ENCODE assay signal across 10 cellular contexts in the genomic region with DNA sequence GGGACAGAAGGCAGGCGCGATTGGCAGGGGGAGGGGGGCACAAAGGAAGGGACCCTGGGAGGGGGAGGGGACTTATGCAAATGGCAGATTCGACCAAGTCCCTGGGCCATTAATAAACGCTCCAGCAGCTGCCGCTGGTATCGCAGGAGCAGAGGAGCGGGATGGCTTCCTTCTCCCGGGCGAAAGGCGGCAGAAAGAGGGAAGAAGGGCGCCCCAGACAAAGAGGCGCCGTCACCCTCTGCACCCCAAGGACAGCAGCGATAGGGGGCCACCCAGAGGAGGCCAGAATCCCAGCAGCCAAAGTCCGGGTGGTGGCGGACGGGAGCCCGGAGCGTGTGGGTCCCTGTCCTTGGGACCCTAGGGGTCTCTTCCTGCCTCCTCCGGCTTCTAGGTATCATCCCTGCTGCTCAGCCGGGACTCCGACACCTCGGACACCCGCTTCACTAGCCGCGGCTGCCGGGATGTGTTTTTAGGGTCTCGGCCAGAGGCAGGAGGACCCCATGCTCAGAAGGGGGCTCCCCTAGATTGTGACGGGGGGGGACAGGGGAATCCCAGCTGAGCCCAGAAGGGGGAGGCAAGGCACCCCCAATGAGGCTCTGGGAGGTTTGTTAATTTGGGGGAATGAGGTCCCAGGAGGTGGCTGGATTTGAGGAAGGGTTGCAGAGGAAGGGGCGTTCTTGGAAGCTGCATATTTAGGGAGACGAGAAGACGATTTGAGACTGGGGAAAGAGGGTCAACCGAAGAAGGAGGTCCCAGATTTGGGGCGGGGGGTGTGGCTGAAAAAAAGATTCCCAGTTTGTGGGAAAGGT. TPM values are rescaled to one million over a fixed set of nuclear protein-coding genes. Genes with fewer than 3 reads are reported as not detected.
DNase-seq lines count a peak whose midpoint lies in the region; ATAC-seq lines count a peak whose summit lies in the region.
"Had no signal": no experiment of that assay in that cellular context is flagged by ENCODE, and none has a peak within 500 bp of the region (broad histone marks: within the 10 kb centered on the region; RNA-seq: fewer than 3 reads in every experiment).

No MANE protein-coding gene starts in this region.

- H3K4me3 Mint-ChIP-seq in CD4-positive, CD25-positive, alpha-beta regulatory T cell, result peak overlapping the region; percentile 15 to 82 (median 74)
- H3K4me3 Mint-ChIP-seq in IgD-negative memory B cell, result peak overlapping the region; percentile 54 to 87 (median 80)
- peak overlapping the region; percentile 74 for H3K4me3 Mint-ChIP-seq in activated naive CD8-positive, alpha-beta T cell treated with anti-CD3 and anti-CD28 coated beads for 36 hours

- no peak overlapping the region for H3K27ac Mint-ChIP-seq in CD4-positive, CD25-positive, alpha-beta regulatory T cell
- H3K27ac Mint-ChIP-seq in IgD-negative memory B cell, result peak overlapping the region; percentile 72 to 95 (median 75)
- peak overlapping the region; percentile 20 for H3K27ac Mint-ChIP-seq in activated naive CD8-positive, alpha-beta T cell treated with anti-CD3 and anti-CD28 coated beads for 36 hours

- H3K4me1 Mint-ChIP-seq in CD4-positive, CD25-positive, alpha-beta regulatory T cell, result peaks cover 0 to 33% (median 7%) of the 10 kb centered on the region in 4 donors
- peaks cover 14 to 17% (median 16%) of the 10 kb centered on the region in 3 donors for H3K4me1 Mint-ChIP-seq in IgD-negative memory B cell
- peaks cover 16% of the 10 kb centered on the region for H3K4me1 Mint-ChIP-seq in activated naive CD8-positive, alpha-beta T cell treated with anti-CD3 and anti-CD28 coated beads for 36 hours

- no peak overlapping the region for H3K27ac ChIP-seq in CD4-positive, CD25-positive, alpha-beta regulatory T cell (ENCODE audit: insufficient read depth, low read length, poor library complexity, severe bottlenecking)
- H3K27ac ChIP-seq in mesenchymal stem cell (ENCODE audit: low read length, poor library complexity, severe bottlenecking), result no peak overlapping the region

- no peak overlapping the region for H3K14ac ChIP-seq in mesenchymal stem cell (ENCODE audit: low read length in 2 of 2)

- no peak overlapping the region for H4K8ac ChIP-seq in mesenchymal stem cell (ENCODE audit: low read length)

- H3K4ac ChIP-seq in mesenchymal stem cell (ENCODE audit: low read depth in 1 of 2, low read length in 2 of 2), result no peak overlapping the region

- H3K9me3 Mint-ChIP-seq in CD4-positive, CD25-positive, alpha-beta regulatory T cell, result peaks cover 0 to 6% (median 0%) of the 10 kb centered on the region in 7 donors
- peaks cover 0 to 1% (median 0%) of the 10 kb centered on the region in 3 donors for H3K9me3 Mint-ChIP-seq in IgD-negative memory B cell
- H3K9me3 Mint-ChIP-seq in activated naive CD8-positive, alpha-beta T cell treated with anti-CD3 and anti-CD28 coated beads for 36 hours, result no peaks in the 10 kb centered on the region

- peak overlapping the region; percentile 95 for H3K4me2 ChIP-seq in mesenchymal stem cell (ENCODE audit: low read length, poor library complexity, severe bottlenecking)

- peaks cover 15% of the 10 kb centered on the region for H3K4me1 ChIP-seq in CD4-positive, CD25-positive, alpha-beta regulatory T cell (ENCODE audit: control insufficient read depth, insufficient read depth, low read length, poor library complexity, severe bottlenecking)
- H3K4me1 ChIP-seq in mesenchymal stem cell (ENCODE audit: control insufficient read depth, insufficient read depth, low read depth, low read length), result peaks cover 23% of the 10 kb centered on the region

- H3K9me3 ChIP-seq in CD4-positive, CD25-positive, alpha-beta regulatory T cell (ENCODE audit: control insufficient read depth in 2 of 2, low read length in 2 of 2), result no peaks in the 10 kb centered on the region
- no peaks in the 10 kb centered on the region for H3K9me3 ChIP-seq in mesenchymal stem cell (ENCODE audit: control insufficient read depth, low read length)

- ATAC-seq in CD4-positive, CD25-positive, alpha-beta regulatory T cell (ENCODE audit: low read depth in 2 of 2), result no peak
- ATAC-seq in GM21529 (IDR thresholded peaks at IDR 0.05; ENCODE audit: unreplicated experiment), result no peak

- H2BK5ac ChIP-seq in mesenchymal stem cell (ENCODE audit: low read depth, low read length, poor library complexity, severe bottlenecking), result no peak overlapping the region

- DNase-seq in CD4-positive, CD25-positive, alpha-beta regulatory T cell, result no peak
- DNase-seq in activated naive CD8-positive, alpha-beta T cell treated with anti-CD3 and anti-CD28 coated beads for 36 hours, result no peak
- no peak for DNase-seq in mesenchymal stem cell
- no peak for DNase-seq in NCI-H345 treated with DMSO at 0.1 percent for 48 hours (lab: John Stamatoyannopoulos, UW; ENCODE audit: unreplicated experiment)
- no peak for DNase-seq in activated naive CD4-positive, alpha-beta T cell treated with anti-CD3 and anti-CD28 coated beads, Interleukin-2, amount 50 U/mL, for 16 hours
- DNase-seq in NCI-H2107 treated with DMSO at 0.1 percent for 48 hours (lab: John Stamatoyannopoulos, UW; ENCODE audit: unreplicated experiment), result no peak
- DNase-seq: foreskin melanocyte, SW 1271 had no signal

- H3K79me1 ChIP-seq in mesenchymal stem cell (replicated peaks; ENCODE audit: low read length, poor library complexity, severe bottlenecking), result no peaks in the 10 kb centered on the region

- H4K91ac ChIP-seq in mesenchymal stem cell (ENCODE audit: low read length), result no peak overlapping the region

- H3K27me3 ChIP-seq in CD4-positive, CD25-positive, alpha-beta regulatory T cell (ENCODE audit: control insufficient read depth, insufficient read depth, low read length), result peaks cover 5% of the 10 kb centered on the region
- peaks cover 53 to 54% of the 10 kb centered on the region in 2 experiments for H3K27me3 ChIP-seq in mesenchymal stem cell (ENCODE audit: control insufficient read depth in 1 of 2, insufficient read depth in 1 of 2, low read length in 2 of 2)

- H3K4me3 ChIP-seq in CD4-positive, CD25-positive, alpha-beta regulatory T cell (ENCODE audit: low read depth, low read length), result no peak overlapping the region
- H3K4me3 ChIP-seq in mesenchymal stem cell (ENCODE audit: insufficient read depth in 1 of 2, low read depth in 1 of 2, low read length in 2 of 2), result no peak overlapping the region

- peaks cover 57% of the 10 kb centered on the region for H3K27me3 Mint-ChIP-seq in CD4-positive, CD25-positive, alpha-beta regulatory T cell
- peaks cover 51% of the 10 kb centered on the region for H3K27me3 Mint-ChIP-seq in IgD-negative memory B cell
- H3K27me3 Mint-ChIP-seq in activated naive CD8-positive, alpha-beta T cell treated with anti-CD3 and anti-CD28 coated beads for 36 hours, result peaks cover 70% of the 10 kb centered on the region

- no peak overlapping the region for H3K9ac ChIP-seq in mesenchymal stem cell (ENCODE audit: low read length)

- H2BK15ac ChIP-seq in mesenchymal stem cell (ENCODE audit: low read depth, poor library complexity, severe bottlenecking), result peak overlapping the region; percentile 67

- no peak overlapping the region for H3K18ac ChIP-seq in mesenchymal stem cell (ENCODE audit: low read depth in 1 of 2, low read length in 2 of 2)

- peak overlapping the region; percentile 60 to 61 for H3K23ac ChIP-seq in mesenchymal stem cell (ENCODE audit: low read length in 2 of 2)

- H2AK5ac ChIP-seq in mesenchymal stem cell (ENCODE audit: low read length, severe bottlenecking), result no peak overlapping the region

- H3K36me3 ChIP-seq in CD4-positive, CD25-positive, alpha-beta regulatory T cell (ENCODE audit: control insufficient read depth, insufficient read depth, low read length), result no peaks in the 10 kb centered on the region
- H3K36me3 ChIP-seq in mesenchymal stem cell (ENCODE audit: control insufficient read depth in 1 of 2, insufficient read depth in 2 of 2, low read depth in 1 of 2, low read length in 2 of 2), result no peaks in the 10 kb centered on the region

- H2BK12ac ChIP-seq in mesenchymal stem cell (ENCODE audit: low read length in 2 of 2), result no peak overlapping the region

- WGBS in mesenchymal stem cell, result 8% methylated on average over 34 of the region's 34 CpGs

- H2BK120ac ChIP-seq in mesenchymal stem cell (ENCODE audit: low read depth, low read length), result no peak overlapping the region

- H3K36me3 Mint-ChIP-seq in CD4-positive, CD25-positive, alpha-beta regulatory T cell, result no peaks in the 10 kb centered on the region
- H3K36me3 Mint-ChIP-seq in IgD-negative memory B cell, result no peaks in the 10 kb centered on the region
- no peaks in the 10 kb centered on the region for H3K36me3 Mint-ChIP-seq in activated naive CD8-positive, alpha-beta T cell treated with anti-CD3 and anti-CD28 coated beads for 36 hours

- H2AFZ ChIP-seq in mesenchymal stem cell (ENCODE audit: low read depth, low read length), result no peak overlapping the region

RNA-seq across cellular contexts. Expression of a gene that starts 1.7 kb away (rescaled TPM):
- 0.64 TPM for total RNA-seq in CD4-positive, CD25-positive, alpha-beta regulatory T cell
- under 1 TPM in 2 of 4 donors, not detected in 2; 0.57 to 0.69 TPM for polyA plus RNA-seq in CD4-positive, CD25-positive, alpha-beta regulatory T cell
- polyA plus RNA-seq in IgD-negative memory B cell, result 0.86 TPM
- total RNA-seq in activated naive CD8-positive, alpha-beta T cell treated with anti-CD3 and anti-CD28 coated beads for 36 hours, result 1 to 10 TPM; 3.5 to 4.1 TPM
- 35.3 TPM for polyA plus RNA-seq in mesenchymal stem cell (2013, experiment 1 of 2)
- polyA plus RNA-seq in mesenchymal stem cell (2013, experiment 2 of 2), result 33.9 TPM

Comparison
In these comparisons a context has a peak if more than half of its experiments do, and no peak if none do; other contexts are left out.
1. H3K27ac Mint-ChIP-seq: peak in IgD-negative memory B cell (3 of 3) and activated naive CD8-positive, alpha-beta T cell treated with anti-CD3 and anti-CD28 coated beads for 36 hours (single experiment); none in CD4-positive, CD25-positive, alpha-beta regulatory T cell (0 of 3).
2. Peak in every context shown above with its lines, with median percentiles within 50 percentile points of each other: H3K4me3 Mint-ChIP-seq.